Comparison of ENCODE assay signal across 8 cellular contexts in genomic region chr7:114086906-114087651, GRCh38.
DNase-seq lines count a peak whose midpoint lies in the region; ATAC-seq lines count a peak whose summit lies in the region.

No MANE protein-coding gene starts in this region.

- H3K4me3 ChIP-seq in adipocyte (ENCODE audit: low read length): peak overlapping the region; percentile 98

- ATAC-seq in stimulated activated naive CD8-positive, alpha-beta T cell treated with anti-CD3 and anti-CD28 coated beads, Interleukin-15, Interleukin-2, amounts not matched to agents 100 U/mL and 50 U/mL, for 24 hours: no peak

- peak; percentile 46 for DNase-seq in D341Med (ENCODE audit: low spot score)
- DNase-seq in HuH-7.5 (ENCODE audit: low spot score): peak; percentile 66
- peak; percentile 57 for DNase-seq in adipocyte (ENCODE audit: low read depth)
- DNase-seq in islet precursor cell: peak; percentile 56
- DNase-seq in stimulated activated naive CD8-positive, alpha-beta T cell treated with anti-CD3 and anti-CD28 coated beads, Interleukin-15, Interleukin-2, amounts not matched to agents 100 U/mL and 50 U/mL, for 24 hours: peak; percentile 3
- DNase-seq in NCI-H1694 treated with DMSO at 0.1 percent for 48 hours (lab: John Stamatoyannopoulos, UW): no peak
- DNase-seq in putamen (ENCODE audit: low spot score): no peak
- no peak for DNase-seq in NOMO-1 treated with DMSO at 0.1 percent for 48 hours (lab: John Stamatoyannopoulos, UW; ENCODE audit: unreplicated experiment)

- H3K9me3 ChIP-seq in adipocyte (ENCODE audit: control insufficient read depth, low read length): no peaks in the 10 kb centered on the region

- no peaks in the 10 kb centered on the region for H3K27me3 ChIP-seq in adipocyte (replicated peaks; ENCODE audit: control insufficient read depth, insufficient read depth, low read length)

- peak overlapping the region; percentile 87 for H3K9ac ChIP-seq in adipocyte (ENCODE audit: low read length)

- H3K36me3 ChIP-seq in adipocyte (ENCODE audit: control insufficient read depth, insufficient read depth, low read length, severe bottlenecking): no peaks in the 10 kb centered on the region

- H3K4me1 ChIP-seq in adipocyte (ENCODE audit: control insufficient read depth, insufficient read depth, low read length): peaks cover 25% of the 10 kb centered on the region

Comparison
In these comparisons a context has a peak if more than half of its experiments do, and no peak if none do; other contexts are left out.
1. DNase-seq: peak in D341Med (single experiment), HuH-7.5 (single experiment), adipocyte (single experiment), islet precursor cell (single experiment) and stimulated activated naive CD8-positive, alpha-beta T cell treated with anti-CD3 and anti-CD28 coated beads, Interleukin-15, Interleukin-2, amounts not matched to agents 100 U/mL and 50 U/mL, for 24 hours (single experiment); none in NCI-H1694 treated with DMSO at 0.1 percent for 48 hours (single experiment), putamen (single experiment) and NOMO-1 treated with DMSO at 0.1 percent for 48 hours (single experiment).